In genomic region chr2:119366649-119367471, GRCh38 we compare ENCODE assay signal across 8 cellular contexts. TPM values are rescaled to one million over a fixed set of nuclear protein-coding genes. Genes with fewer than 3 reads are reported as not detected.
A peak's percentile ranks its signal among the peaks of the same experiment; 100 is the strongest.
DNase-seq lines count a peak whose midpoint lies in the region; ATAC-seq, FAIRE-seq and TF ChIP-seq lines count a peak whose summit lies in the region.

C2orf76 (minus strand) TSS chr2:119366834; CDS start chr2:119339959, 26,875 bp downstream.
DBI (plus strand) TSS chr2:119366977; CDS start chr2:119367052, 75 bp downstream.

- H3K36me3 ChIP-seq in HUES64 (ENCODE audit: insufficient read depth, low read length) (peaks cover 37% of the 10 kb centered on the region), OCI-LY1 (ENCODE audit: insufficient read depth, low read length) (peaks cover 35% of the 10 kb centered on the region), endothelial cell of umbilical vein (ENCODE audit: control insufficient read depth in 2 of 2, extremely low read depth in 1 of 2, insufficient read depth in 2 of 2, low read length in 2 of 2) (peaks cover 17 to 19% of the 10 kb centered on the region in 2 experiments)

- POLR2A ChIA-PET in endothelial cell of umbilical vein (lab: Charles Lee), result interaction anchor here (0.6 kb wide), 1 partner anchor 393 kb away, joined by 3 read pairs; the partner anchor contains the start of gene PTPN4

- BruUV-seq in Calu3 (replicated peaks; lab: Mats Ljungman, UMichigan) (no TSS peak), endothelial cell of umbilical vein (replicated peaks; lab: Mats Ljungman, UMichigan) (no TSS peak)

- H3K4me3 Mint-ChIP-seq in Calu3 (ENCODE audit: low read depth, unreplicated experiment), result peak within 1 kb of the TSS; percentile 60

- no peaks in the 10 kb centered on the region for H3K9me2 ChIP-seq in OCI-LY1 (ENCODE audit: low read depth, low read length)

- H3K4me1 ChIP-seq in HUES64 (ENCODE audit: insufficient read depth, low read length) (peaks cover 14% of the 10 kb centered on the region; the same call in 1 of the 2 replicates), OCI-LY1 (ENCODE audit: insufficient read depth, low read length, severe bottlenecking) (peaks cover 23% of the 10 kb centered on the region), endothelial cell of umbilical vein (ENCODE audit: control insufficient read depth, extremely low read depth, insufficient read depth, low read length) (peaks cover 21% of the 10 kb centered on the region)

- CTCF ChIA-PET in Calu3 (lab: Charles Lee), result interaction anchor here (0.6 to 1.4 kb wide), 4 partner anchors 13 to 124 kb away, joined by 3 to 5 read pairs (median 3); no protein-coding TSS in a partner anchor
- CTCF ChIA-PET in endothelial cell of umbilical vein (lab: Charles Lee), result interaction anchor here (1.1 to 1.7 kb wide), 4 partner anchors 16 to 485 kb away, joined by 3 to 4 read pairs (median 3); no protein-coding TSS in a partner anchor

- H3K9me3 Mint-ChIP-seq in Calu3 (ENCODE audit: low read depth, unreplicated experiment), result no peaks in the 10 kb centered on the region

- peak within 1 kb of the TSS; percentile 71 for H3K27ac ChIP-seq in HUES64 (ENCODE audit: low read depth, low read length)
- H3K27ac ChIP-seq in OCI-LY1 (ENCODE audit: low read depth, low read length, poor library complexity, severe bottlenecking), result peak within 1 kb of the TSS; percentile 60
- H3K27ac ChIP-seq in endothelial cell of umbilical vein (ENCODE audit: insufficient read depth, low read depth, low read length), result peak within 1 kb of the TSS; percentile 63

- peak; percentile 97 for DNase-seq in Calu3
- DNase-seq in activated T-cell treated with anti-CD3 and anti-CD28 coated beads for 1 hour (ENCODE audit: low read depth), result peak; percentile 83
- peak; percentile 95 for DNase-seq in endothelial cell of umbilical vein (ENCODE audit: low read depth, low spot score)
- peak; percentile 94 for DNase-seq in middle frontal gyrus (ENCODE audit: extremely low spot score, low spot score)
- DNase-seq in stimulated activated CD8-positive, alpha-beta memory T cell treated with anti-CD3 and anti-CD28 coated beads, Interleukin-2, amount 100 ng/mL, for 48 hours (ENCODE audit: low read depth in 2 of 2), result peak; percentile 86 to 90

- under 1% methylated on average over 65 of the region's 65 CpGs for WGBS in HUES64

- no peak within 1 kb of the TSS for H2AFZ ChIP-seq in OCI-LY1 (ENCODE audit: low read length)
- H2AFZ ChIP-seq in endothelial cell of umbilical vein (ENCODE audit: low read depth, low read length), result peak within 1 kb of the TSS; percentile 96

- H3K4me1 Mint-ChIP-seq in Calu3 (ENCODE audit: low read depth, unreplicated experiment), result peaks cover 23% of the 10 kb centered on the region

- FAIRE-seq in endothelial cell of umbilical vein (lab: Jason Lieb, UNC), result peak; percentile 99

- H3K4me3 ChIP-seq in HUES64 (ENCODE audit: low read length) (peak within 1 kb of the TSS; percentile 83), OCI-LY1 (ENCODE audit: low read depth, low read length, poor library complexity, severe bottlenecking) (peak within 1 kb of the TSS; percentile 96), endothelial cell of umbilical vein (replicated peaks in 1 of 3; ENCODE audit: insufficient read depth in 1 of 3, low read depth in 1 of 3, low read length in 3 of 3) (peak within 1 kb of the TSS; percentile 66 to 86 (median 73))

- H3K9ac ChIP-seq in HUES64 (ENCODE audit: low read depth, low read length), result peak within 1 kb of the TSS; percentile 81
- H3K9ac ChIP-seq in OCI-LY1 (ENCODE audit: low read length), result peak within 1 kb of the TSS; percentile 92
- H3K9ac ChIP-seq in endothelial cell of umbilical vein (replicated peaks; ENCODE audit: extremely low read depth, insufficient read depth, low read length), result peak within 1 kb of the TSS; percentile 79

- H4K20me1 ChIP-seq in OCI-LY1 (ENCODE audit: insufficient read depth, low read length) (no peaks in the 10 kb centered on the region), endothelial cell of umbilical vein (replicated peaks; ENCODE audit: control insufficient read depth, extremely low read depth, insufficient read depth, low read length) (peaks cover 2% of the 10 kb centered on the region)

- intact Hi-C loops in Calu3 (cut with micrococcal nuclease; ENCODE audit: unreplicated experiment), result no loop called here
- intact Hi-C loops in endothelial cell of umbilical vein (cut with micrococcal nuclease), result loop anchor here (2.0 to 10.0 kb wide), 2 partner anchors 112 to 144 kb away; partner anchors contain the start of gene STEAP3

- TF ChIP-seq CTCF in Calu3 (IDR thresholded peaks at IDR 0.05; ENCODE audit: unreplicated experiment), result no peak
- TF ChIP-seq CTCF in OCI-LY1 (IDR thresholded peaks at IDR 0.05; ENCODE audit: low read length), result no peak
- TF ChIP-seq CTCF in endothelial cell of umbilical vein (IDR thresholded peaks at IDR 0.05; ENCODE audit: extremely low read depth in 1 of 2, insufficient read depth in 1 of 2, low read depth in 1 of 2, low read length in 2 of 2), result no peak

- H3K27me3 ChIP-seq in HUES64 (ENCODE audit: insufficient read depth, low read length), result no peaks in the 10 kb centered on the region
- H3K27me3 ChIP-seq in OCI-LY1 (ENCODE audit: insufficient read depth, low read length), result no peaks in the 10 kb centered on the region
- H3K27me3 ChIP-seq in endothelial cell of umbilical vein (ENCODE audit: control insufficient read depth in 2 of 2, insufficient read depth in 2 of 2, low read length in 2 of 2), result no peaks in the 10 kb centered on the region

- H3F3A ChIP-seq in OCI-LY1 (ENCODE audit: insufficient read depth, low read length), result no peaks in the 10 kb centered on the region

- H3K27me3 Mint-ChIP-seq in Calu3 (ENCODE audit: unreplicated experiment), result no peaks in the 10 kb centered on the region

- H3K36me3 Mint-ChIP-seq in Calu3 (ENCODE audit: insufficient read depth, unreplicated experiment), result peaks cover 42% of the 10 kb centered on the region

- peaks cover 12% of the 10 kb centered on the region; the same call in 1 of the 2 replicates for H3K79me2 ChIP-seq in OCI-LY1 (ENCODE audit: insufficient read depth, low read length)
- peaks cover 29% of the 10 kb centered on the region for H3K79me2 ChIP-seq in endothelial cell of umbilical vein (ENCODE audit: control insufficient read depth, insufficient read depth, low read length)

- peak within 1 kb of the TSS; percentile 87 for H3K27ac Mint-ChIP-seq in Calu3 (ENCODE audit: unreplicated experiment)

- ATAC-seq in GM21447 (IDR thresholded peaks at IDR 0.05; ENCODE audit: unreplicated experiment), result peak; percentile 92

- H3K4me2 ChIP-seq in OCI-LY1 (ENCODE audit: low read length) (peak within 1 kb of the TSS; percentile 76), endothelial cell of umbilical vein (ENCODE audit: insufficient read depth, low read length) (peak within 1 kb of the TSS; percentile 96)

- no peaks in the 10 kb centered on the region for H3K9me1 ChIP-seq in endothelial cell of umbilical vein (replicated peaks; ENCODE audit: control insufficient read depth, extremely low read depth, insufficient read depth, low read length)

- dilution Hi-C loops in endothelial cell of umbilical vein (cut with MboI; ENCODE audit: extremely low pct_ligation_motif_present, low sequenced_read_pairs), result no loop called here

- H3K9me3 ChIP-seq in HUES64 (ENCODE audit: insufficient read depth, low read depth, low read length), result no peaks in the 10 kb centered on the region
- no peaks in the 10 kb centered on the region for H3K9me3 ChIP-seq in OCI-LY1 (ENCODE audit: low read length)
- no peaks in the 10 kb centered on the region for H3K9me3 ChIP-seq in endothelial cell of umbilical vein (replicated peaks; ENCODE audit: control insufficient read depth, insufficient read depth, low read length)

- TF ChIP-seq POLR2A in endothelial cell of umbilical vein (IDR thresholded peaks at IDR 0.05; ENCODE audit: low read depth, low read length), result peak; percentile 89

TF ChIP-seq in endothelial cell of umbilical vein, 7 proteins besides CTCF, POLR2A, EP300 and RAD21:
- peak; percentile 87 for TF ChIP-seq POLR2AphosphoS5 (IDR thresholded peaks at IDR 0.05; ENCODE audit: insufficient read depth, low read depth, low read length)
- no peak for TF ChIP-seq MYC (IDR thresholded peaks at IDR 0.05; ENCODE audit: low read depth, low read length)
- peak; percentile 90 for TF ChIP-seq MAX (IDR thresholded peaks at IDR 0.05; ENCODE audit: insufficient read depth, insufficient read length)

RNA-seq across cellular contexts. Expression of gene C2orf76, which starts in this region (rescaled TPM):
- 5.5 and 7.1 TPM in 2 replicates for total RNA-seq in Calu3 (2022)
- polyA plus RNA-seq in HUES64 (2013, experiment 1 of 2), result 8.1 TPM
- 13.7 TPM for polyA plus RNA-seq in HUES64 (2013, experiment 2 of 2)
- total RNA-seq in endothelial cell of umbilical vein, result 12.0 and 12.1 TPM in 2 replicates
- polyA plus RNA-seq in endothelial cell of umbilical vein, result 6.0 and 7.4 TPM in 2 replicates
- polyA plus RNA-seq in endothelial cell of umbilical vein (2011; cell fraction: cytosol; rRNA removed), result 12.1 and 12.9 TPM in 2 replicates
- 4.5 and 5.6 TPM in 2 replicates for polyA plus RNA-seq in endothelial cell of umbilical vein (2011; cell fraction: nucleus; rRNA removed)
- polyA plus RNA-seq in endothelial cell of umbilical vein (2012), result 18.6 and 26.4 TPM in 2 replicates
- 5.8 and 9.4 TPM in 2 replicates for polyA minus RNA-seq in endothelial cell of umbilical vein
- not detected for polyA minus RNA-seq in endothelial cell of umbilical vein (2011; cell fraction: cytosol; rRNA and poly(A)+ RNA removed)
- 8.4 and 9.9 TPM in 2 replicates for polyA minus RNA-seq in endothelial cell of umbilical vein (2011; cell fraction: nucleus; rRNA and poly(A)+ RNA removed)

RNA-seq across cellular contexts. Expression of gene DBI, which starts in this region (rescaled TPM):
- total RNA-seq in Calu3 (2022) (185 and 222 TPM in 2 replicates), endothelial cell of umbilical vein (214 and 245 TPM in 2 replicates)
- polyA plus RNA-seq in HUES64 (2013, experiment 1 of 2), result 363 TPM
- polyA plus RNA-seq in HUES64 (2013, experiment 2 of 2), result 393 TPM
- 190 and 233 TPM in 2 replicates for polyA plus RNA-seq in endothelial cell of umbilical vein
- polyA plus RNA-seq in endothelial cell of umbilical vein (2011; cell fraction: cytosol; rRNA removed), result 392 and 460 TPM in 2 replicates
- polyA plus RNA-seq in endothelial cell of umbilical vein (2011; cell fraction: nucleus; rRNA removed), result 89.5 and 136 TPM in 2 replicates
- polyA plus RNA-seq in endothelial cell of umbilical vein (2012), result 340 and 408 TPM in 2 replicates
- polyA minus RNA-seq in endothelial cell of umbilical vein, result 74.5 and 84.3 TPM in 2 replicates
- polyA minus RNA-seq in endothelial cell of umbilical vein (2011; cell fraction: cytosol; rRNA and poly(A)+ RNA removed), result 27.0 TPM
- polyA minus RNA-seq in endothelial cell of umbilical vein (2011; cell fraction: nucleus; rRNA and poly(A)+ RNA removed), result 21.1 and 26.7 TPM in 2 replicates

Comparison
In these comparisons a context has a peak if more than half of its experiments do, and no peak if none do; other contexts are left out.
1. Peak in every context shown above with its lines: DNase-seq, ATAC-seq, H3K4me3 ChIP-seq and H3K27ac ChIP-seq.